In the genomic region with DNA sequence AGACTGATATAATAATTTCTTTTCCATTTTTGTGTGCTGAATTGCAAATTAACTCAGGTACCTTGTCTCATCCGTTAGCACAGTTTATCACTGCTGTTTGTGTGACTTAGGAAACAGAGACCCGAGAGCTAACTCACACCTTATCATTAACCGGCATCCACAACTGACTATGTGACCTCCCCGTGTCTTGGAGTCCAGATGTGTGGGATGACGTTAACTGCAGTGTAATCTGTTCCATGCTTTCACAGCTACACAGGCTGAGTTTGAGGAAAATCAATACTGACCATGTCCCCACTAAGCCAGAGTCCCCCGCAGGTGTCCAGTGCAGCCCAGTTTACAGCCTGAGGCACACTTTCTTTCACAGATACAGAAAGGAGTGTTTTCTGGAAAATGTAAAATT, we compare ENCODE assay signal across 15 cellular contexts.
DNase-seq lines count a peak whose midpoint lies in the region; ATAC-seq, FAIRE-seq and TF ChIP-seq lines count a peak whose summit lies in the region.
"Had no signal": no experiment of that assay in that cellular context is flagged by ENCODE, and none has a peak within 500 bp of the region (broad histone marks: within the 10 kb centered on the region; RNA-seq: fewer than 3 reads in every experiment).

No MANE protein-coding gene starts in this region.

- peaks cover 4% of the 10 kb centered on the region for H3K4me1 Mint-ChIP-seq in mesothelial cell of epicardium
- peaks cover under 1% of the 10 kb centered on the region for H3K4me1 Mint-ChIP-seq in stimulated activated memory B cell treated with anti-CD40 and anti-IgM and Interleukin-4, amounts not matched to agents 10 μg/mL and 1 μg/mL and 100 μg/mL, for 72 hours

- no peak for TF ChIP-seq POLR2A in K562 (conservative IDR thresholded peaks at IDR 0.05)
- no peak for TF ChIP-seq POLR2A in H1 (IDR thresholded peaks at IDR 0.05; ENCODE audit: control extremely low read depth in 1 of 2, low read depth in 2 of 2, low read length in 2 of 2)

- TF ChIP-seq RAD21 in K562 (CRISPR knock-in tag; conservative IDR thresholded peaks at IDR 0.05 in 1 of 2, IDR thresholded peaks at IDR 0.05 in 1 of 2) (no peak), H1 (IDR thresholded peaks at IDR 0.05 in 1 of 2, conservative IDR thresholded peaks at IDR 0.05 in 1 of 2; ENCODE audit: low read depth in 2 of 2, low read length in 2 of 2) (no peak)

- TF ChIP-seq CTCF in K562 (IDR thresholded peaks at IDR 0.05 in 2 of 3, conservative IDR thresholded peaks at IDR 0.05 in 1 of 3; ENCODE audit: insufficient read depth in 2 of 3, low read depth in 1 of 3, low read length in 3 of 3) = no peak
- no peak for TF ChIP-seq CTCF in H1 (IDR thresholded peaks at IDR 0.05; ENCODE audit: control extremely low read depth in 1 of 3, insufficient read depth in 1 of 3, low read depth in 1 of 3, low read length in 3 of 3)
- TF ChIP-seq CTCF in fibroblast of villous mesenchyme (IDR thresholded peaks at IDR 0.05; ENCODE audit: insufficient read depth, low read depth, low read length) = peak; percentile 3
- no peak for TF ChIP-seq CTCF in mesothelial cell of epicardium (IDR thresholded peaks at IDR 0.05; ENCODE audit: unreplicated experiment)

- no peaks in the 10 kb centered on the region for H3K36me3 Mint-ChIP-seq in mesothelial cell of epicardium
- H3K36me3 Mint-ChIP-seq in stimulated activated memory B cell treated with anti-CD40 and anti-IgM and Interleukin-4, amounts not matched to agents 10 μg/mL and 1 μg/mL and 100 μg/mL, for 72 hours = no peaks in the 10 kb centered on the region
- H3K36me3 Mint-ChIP-seq: CD14-positive monocyte; CD8-positive, alpha-beta memory T cell had no signal

- H2AFZ ChIP-seq in K562 (ENCODE audit: low read depth, low read length) = no peak overlapping the region
- H2AFZ ChIP-seq in H1 (ENCODE audit: low read length) = no peak overlapping the region
- H2AFZ ChIP-seq: GM23338 had no signal

- FAIRE-seq in K562 (lab: Jason Lieb, UNC) (no peak), H1 (lab: Jason Lieb, UNC) (no peak)

- H3K14ac ChIP-seq in H1 (ENCODE audit: insufficient read length) = no peak overlapping the region

- DNase-seq in K562 (ENCODE audit: extremely low read depth in 1 of 4, low spot score in 3 of 4) (peak in 1 of 4 experiments; percentile 12), H1 (ENCODE audit: low read depth in 1 of 2, low spot score in 2 of 2) (no peak), fibroblast of villous mesenchyme (ENCODE audit: low read depth) (no peak), mesothelial cell of epicardium (ENCODE audit: low spot score in 2 of 2, unreplicated experiment in 2 of 2) (no peak)
- DNase-seq in activated CD4-positive, alpha-beta T cell treated with anti-CD3 and anti-CD28 coated beads, Interleukin-2, amount 50 U/mL, for 48 hours = no peak
- no peak for DNase-seq in activated naive CD4-positive, alpha-beta T cell treated with anti-CD3 and anti-CD28 coated beads, Interleukin-2, amount 50 U/mL, for 16 hours

- no peak overlapping the region for H3K23ac ChIP-seq in H1 (ENCODE audit: insufficient read length)

- H3K56ac ChIP-seq in H1 (replicated peaks; ENCODE audit: insufficient read length, low read depth, low read length) = no peak overlapping the region

- no peak overlapping the region for H3K27ac Mint-ChIP-seq in mesothelial cell of epicardium
- H3K27ac Mint-ChIP-seq in stimulated activated memory B cell treated with anti-CD40 and anti-IgM and Interleukin-4, amounts not matched to agents 10 μg/mL and 1 μg/mL and 100 μg/mL, for 72 hours = no peak overlapping the region
- H3K27ac Mint-ChIP-seq: CD14-positive monocyte; CD4-positive, alpha-beta T cell; CD8-positive, alpha-beta memory T cell; GM23338; HFFc6 had no signal

- no TSS peak for BruUV-seq in K562 (replicated peaks; lab: Mats Ljungman, UMichigan)

- H3K4me2 ChIP-seq in K562 (ENCODE audit: insufficient read depth, low read length) (no peak overlapping the region), H1 (ENCODE audit: insufficient read depth in 1 of 2, low read depth in 2 of 2, low read length in 2 of 2) (no peak overlapping the region)
- H3K4me2 ChIP-seq: GM23338 had no signal

- intact Hi-C loops in K562 (cut with micrococcal nuclease) = loop anchor here (1.0 to 5.0 kb wide), 4 partner anchors 205 to 1069 kb away; partner anchors contain the start of gene ZPBP

- H3K23me2 ChIP-seq in H1 (ENCODE audit: low read depth, low read length) = no peaks in the 10 kb centered on the region

- H2AK5ac ChIP-seq in H1 (ENCODE audit: low read depth, low read length) = no peak overlapping the region

- no peak for TF ChIP-seq EP300 in K562 (IDR thresholded peaks at IDR 0.05; ENCODE audit: low read length)
- no peak for TF ChIP-seq EP300 in H1 (IDR thresholded peaks at IDR 0.05; ENCODE audit: borderline replicate concordance in 1 of 2, low read depth in 2 of 2, low read length in 2 of 2)

- H3K36me3 ChIP-seq in K562 (ENCODE audit: control insufficient read depth, insufficient read depth, low read length) = no peaks in the 10 kb centered on the region
- H3K36me3 ChIP-seq in H1 (ENCODE audit: control insufficient read depth in 2 of 4, insufficient read depth in 4 of 4, low read length in 3 of 4) = no peaks in the 10 kb centered on the region
- H3K36me3 ChIP-seq: BLaER1, HAP-1 had no signal

- H2BK5ac ChIP-seq in H1 (ENCODE audit: low read depth, low read length) = no peak overlapping the region

- peak; percentile 24; the same call in 1 of the 3 replicates for ATAC-seq in K562
- no peak for ATAC-seq in stimulated activated memory B cell treated with anti-CD40 and anti-IgM and Interleukin-4, amounts not matched to agents 10 μg/mL and 1 μg/mL and 100 μg/mL, for 72 hours

- H3K27me3 ChIP-seq in K562 (ENCODE audit: control insufficient read depth in 2 of 2, insufficient read depth in 2 of 2, low read length in 2 of 2) (peaks cover 0 to 11% of the 10 kb centered on the region in 2 experiments; a peak in 2 of 5 replicates), H1 (replicated peaks in 1 of 4; ENCODE audit: control insufficient read depth in 3 of 4, extremely low read depth in 1 of 4, insufficient read depth in 3 of 4, low read length in 3 of 4) (no peaks in the 10 kb centered on the region)
- H3K27me3 ChIP-seq: BLaER1 had no signal

- H2BK120ac ChIP-seq in H1 (replicated peaks; ENCODE audit: low read depth, low read length) = no peak overlapping the region

- no peak overlapping the region for H2BK12ac ChIP-seq in H1 (ENCODE audit: low read depth, low read length)

- no peak overlapping the region for H3K18ac ChIP-seq in H1 (ENCODE audit: extremely low read depth, low read length)

- peaks cover 1% of the 10 kb centered on the region for H3K27me3 Mint-ChIP-seq in mesothelial cell of epicardium (ENCODE audit: low read depth)
- H3K27me3 Mint-ChIP-seq in stimulated activated memory B cell treated with anti-CD40 and anti-IgM and Interleukin-4, amounts not matched to agents 10 μg/mL and 1 μg/mL and 100 μg/mL, for 72 hours = peaks cover 65% of the 10 kb centered on the region

- no peaks in the 10 kb centered on the region for H3K9me1 ChIP-seq in K562 (ENCODE audit: control insufficient read depth, insufficient read depth, low read length)

- H4K20me1 ChIP-seq in K562 (replicated peaks; ENCODE audit: control insufficient read depth, insufficient read depth, low read length) = no peaks in the 10 kb centered on the region
- H4K20me1 ChIP-seq in H1 (replicated peaks in 1 of 2; ENCODE audit: control insufficient read depth in 1 of 2, insufficient read depth in 2 of 2, low read length in 2 of 2) = no peaks in the 10 kb centered on the region
- H4K20me1 ChIP-seq: BLaER1 had no signal

- no peak overlapping the region for H3K27ac ChIP-seq in K562 (ENCODE audit: extremely low read depth, low read depth, low read length)
- H3K27ac ChIP-seq in H1 (ENCODE audit: low read depth, low read length) = no peak overlapping the region
- H3K27ac ChIP-seq: BLaER1 had no signal

- H3K9me3 Mint-ChIP-seq in mesothelial cell of epicardium = peaks cover 11% of the 10 kb centered on the region
- peaks cover 6% of the 10 kb centered on the region for H3K9me3 Mint-ChIP-seq in stimulated activated memory B cell treated with anti-CD40 and anti-IgM and Interleukin-4, amounts not matched to agents 10 μg/mL and 1 μg/mL and 100 μg/mL, for 72 hours
- H3K9me3 Mint-ChIP-seq: CD4-positive, alpha-beta T cell; CD8-positive, alpha-beta memory T cell; GM23338; HFFc6 had no signal

- H3K4ac ChIP-seq in H1 (replicated peaks; ENCODE audit: insufficient read length, low read depth, low read length) = no peak overlapping the region

- H2BK15ac ChIP-seq in H1 (ENCODE audit: low read length) = peak overlapping the region; percentile 50; the same call in 1 of the 2 replicates

- POLR2A ChIA-PET in K562 (lab: Yijun Ruan, JAX) (interaction anchor here (0.6 to 1.0 kb wide), 2 partner anchors 10 to 459 kb away, joined by 3 read pairs; no protein-coding TSS in a partner anchor), H1 (lab: Charles Lee; ENCODE audit: partially characterized antibody) (interaction anchor here (1.3 kb wide), 1 partner anchor 206 kb away, joined by 3 read pairs; no protein-coding TSS in a partner anchor)

- CTCF ChIA-PET in K562 (lab: Yijun Ruan, JAX; ENCODE audit: low intra/inter-chr PET ratio) (interaction anchor here (1.0 to 3.2 kb wide), 3 partner anchors 21 to 266 kb away, joined by 3 to 23 read pairs (median 21); no protein-coding TSS in a partner anchor), H1 (lab: Charles Lee; ENCODE audit: partially characterized antibody) (interaction anchor here (0.8 to 7.8 kb wide), 58 partner anchors 9 to 1069 kb away, joined by 3 to 155 read pairs (median 5); partner anchors contain the start of gene ZPBP)

- H3K4me3 Mint-ChIP-seq in mesothelial cell of epicardium = no peak overlapping the region
- no peak overlapping the region for H3K4me3 Mint-ChIP-seq in stimulated activated memory B cell treated with anti-CD40 and anti-IgM and Interleukin-4, amounts not matched to agents 10 μg/mL and 1 μg/mL and 100 μg/mL, for 72 hours
- H3K4me3 Mint-ChIP-seq: CD14-positive monocyte; CD4-positive, alpha-beta T cell; CD8-positive, alpha-beta memory T cell; GM23338; HFFc6 had no signal

- H3K9ac ChIP-seq in K562 (ENCODE audit: insufficient read depth in 1 of 2, low read depth in 2 of 2, low read length in 2 of 2) (no peak overlapping the region), H1 (replicated peaks in 1 of 4; ENCODE audit: extremely low read depth in 1 of 4, low read depth in 3 of 4, low read length in 3 of 4) (no peak overlapping the region)
- H3K9ac ChIP-seq: BLaER1 had no signal

- 0% methylated on average over 6 of the region's 6 CpGs for WGBS in K562 (ENCODE audit: insufficient coverage, low coverage, missing lambda C conversion rate)
- 82% methylated on average over 6 of the region's 6 CpGs; no CpG with 5 or more reads in 1 of the 2 experiments for WGBS in H1 (ENCODE audit: extremely low coverage in 1 of 2, insufficient coverage in 1 of 2, insufficient read length in 1 of 2, insufficient replicate concordance in 2 of 2, low coverage in 1 of 2, low lambda C conversion rate in 2 of 2, missing lambda C conversion rate in 1 of 2), 2 experiments

- no peak overlapping the region for H4K5ac ChIP-seq in H1 (ENCODE audit: insufficient read length, low read depth, low read length)

- H3K79me1 ChIP-seq in H1 (ENCODE audit: low read depth, low read length) = no peaks in the 10 kb centered on the region

- H2BK20ac ChIP-seq in H1 (ENCODE audit: low read length) = no peak overlapping the region

- no peak overlapping the region for H4K91ac ChIP-seq in H1 (replicated peaks; ENCODE audit: insufficient read length, low read length)

- in situ Hi-C loops in K562 (cut with MboI) = no loop called here

- H3K4me1 ChIP-seq in K562 (replicated peaks in 1 of 2; ENCODE audit: control insufficient read depth in 2 of 2, insufficient read depth in 2 of 2, low read length in 2 of 2) (no peaks in the 10 kb centered on the region; a peak in 1 of 5 replicates), H1 (replicated peaks in 1 of 4; ENCODE audit: control insufficient read depth in 3 of 4, insufficient read depth in 4 of 4, low read length in 3 of 4) (peaks cover 0 to 5% (median 0%) of the 10 kb centered on the region in 4 experiments; a peak in 2 of 7 replicates)

- no peak overlapping the region for H4K8ac ChIP-seq in H1 (ENCODE audit: extremely low read depth, insufficient read depth, low read length)

- H3K4me3 ChIP-seq in K562 (no peak overlapping the region), H1 (ENCODE audit: extremely low read depth in 1 of 4, insufficient read depth in 2 of 4, low read depth in 3 of 4, low read length in 4 of 4) (no peak overlapping the region), fibroblast of villous mesenchyme (ENCODE audit: low read depth, low read length) (no peak overlapping the region)
- H3K4me3 ChIP-seq: BLaER1, GM12878, GM23338, HAP-1 had no signal

- H3K9me3 ChIP-seq in K562 (replicated peaks; ENCODE audit: control insufficient read depth, insufficient read depth, low read depth, low read length) (no peaks in the 10 kb centered on the region), H1 (ENCODE audit: insufficient read depth in 2 of 2, low read depth in 1 of 2, low read length in 1 of 2) (no peaks in the 10 kb centered on the region)
- H3K9me3 ChIP-seq: BLaER1, HAP-1 had no signal

- H3K79me2 ChIP-seq in K562 (ENCODE audit: control insufficient read depth, insufficient read depth, low read length) (no peaks in the 10 kb centered on the region), H1 (ENCODE audit: control insufficient read depth in 1 of 2, insufficient read depth in 2 of 2, low read length in 2 of 2) (no peaks in the 10 kb centered on the region)
